In genomic region chr6:145756170-145756662, GRCh38 we compare ENCODE assay signal across 12 cellular contexts. TPM values are rescaled to one million over a fixed set of nuclear protein-coding genes. Genes with fewer than 3 reads are reported as not detected.
DNase-seq lines count a peak whose midpoint lies in the region; ATAC-seq and TF ChIP-seq lines count a peak whose summit lies in the region.
"Had no signal": no experiment of that assay in that cellular context is flagged by ENCODE, and none has a peak within 500 bp of the region (broad histone marks: within the 10 kb centered on the region; RNA-seq: fewer than 3 reads in every experiment).

No MANE protein-coding gene starts in this region.

- H4K20me1 ChIP-seq in PC-3 (ENCODE audit: low read length), result no peaks in the 10 kb centered on the region
- H4K20me1 ChIP-seq: BLaER1 had no signal

- H3K9me2 ChIP-seq in PC-3 (replicated peaks; ENCODE audit: low read length), result no peaks in the 10 kb centered on the region

- H3K36me3 ChIP-seq in PC-3 (ENCODE audit: low read depth, low read length), result no peaks in the 10 kb centered on the region
- H3K36me3 ChIP-seq: BLaER1 had no signal

- H3K27ac ChIP-seq in PC-3 (ENCODE audit: low read length), result no peak overlapping the region
- H3K27ac ChIP-seq: BLaER1 had no signal

- H3K27me3 ChIP-seq in PC-3 (ENCODE audit: low read length), result no peaks in the 10 kb centered on the region
- H3K27me3 ChIP-seq: BLaER1 had no signal

- no peak for TF ChIP-seq CTCF in PC-3 (conservative IDR thresholded peaks at IDR 0.05; ENCODE audit: low read depth, low read length)
- no peak for TF ChIP-seq CTCF in type B pancreatic cell (conservative IDR thresholded peaks at IDR 0.05)
- no peak for TF ChIP-seq CTCF in glutamatergic neuron (IDR thresholded peaks at IDR 0.05; ENCODE audit: partially characterized antibody, unreplicated experiment)

- CTCF ChIA-PET in PC-3 (lab: Charles Lee), result no interaction called here

- intact Hi-C loops in PC-3 (cut with micrococcal nuclease), result no loop called here

- H3K27ac Mint-ChIP-seq in type B pancreatic cell (peak overlapping the region; percentile 61), glutamatergic neuron (ENCODE audit: unreplicated experiment) (no peak overlapping the region)
- H3K27ac Mint-ChIP-seq: effector memory CD8-positive, alpha-beta T cell; progenitor cell of endocrine pancreas had no signal

- H3K27me3 Mint-ChIP-seq in type B pancreatic cell, result no peaks in the 10 kb centered on the region
- no peaks in the 10 kb centered on the region for H3K27me3 Mint-ChIP-seq in glutamatergic neuron (ENCODE audit: unreplicated experiment)
- H3K27me3 Mint-ChIP-seq: progenitor cell of endocrine pancreas had no signal

- no TSS peak for BruUV-seq in PC-3 (replicated peaks; lab: Mats Ljungman, UMichigan)

- POLR2A ChIA-PET in PC-3 (lab: Charles Lee; ENCODE audit: unreplicated experiment), result no interaction called here

- H3K4me3 Mint-ChIP-seq in type B pancreatic cell (no peak overlapping the region), glutamatergic neuron (ENCODE audit: unreplicated experiment) (no peak overlapping the region)
- H3K4me3 Mint-ChIP-seq: effector memory CD8-positive, alpha-beta T cell had no signal

- H2AFZ ChIP-seq in PC-3 (ENCODE audit: low read length), result no peak overlapping the region

- DNase-seq in NCI-H2107 treated with DMSO at 0.1 percent for 48 hours (lab: John Stamatoyannopoulos, UW; ENCODE audit: unreplicated experiment) (peak; percentile 37), NCI-H2107 (lab: John Stamatoyannopoulos, UW) (no peak), PC-3 (peak; percentile 53), fibroblast of peridontal ligament (ENCODE audit: extremely low read depth) (peak; percentile 98), type B pancreatic cell (ENCODE audit: extremely low spot score, unreplicated experiment) (no peak), glutamatergic neuron (no peak)
- DNase-seq: effector memory CD8-positive, alpha-beta T cell; NCI-H1092 had no signal

- peaks cover 5% of the 10 kb centered on the region for H3K36me3 Mint-ChIP-seq in type B pancreatic cell
- no peaks in the 10 kb centered on the region for H3K36me3 Mint-ChIP-seq in glutamatergic neuron (ENCODE audit: unreplicated experiment)

- no peak overlapping the region for H3K4me2 ChIP-seq in PC-3 (ENCODE audit: low read length)
- H3K4me2 ChIP-seq: BLaER1 had no signal

- no peaks in the 10 kb centered on the region for H3F3A ChIP-seq in PC-3 (ENCODE audit: low read length, unreplicated experiment)

- ATAC-seq in PC-3 (no peak), HG03442 (IDR thresholded peaks at IDR 0.05; ENCODE audit: unreplicated experiment) (no peak), HG03159 (IDR thresholded peaks at IDR 0.05; ENCODE audit: unreplicated experiment) (no peak)
- ATAC-seq: effector memory CD8-positive, alpha-beta T cell had no signal

- H3K9me3 ChIP-seq in PC-3 (ENCODE audit: low read length), result no peaks in the 10 kb centered on the region
- H3K9me3 ChIP-seq: BLaER1 had no signal

- no peak overlapping the region for H3K4me3 ChIP-seq in PC-3 (ENCODE audit: low read length)
- H3K4me3 ChIP-seq: BLaER1 had no signal

- H3K4me1 Mint-ChIP-seq in type B pancreatic cell (ENCODE audit: unreplicated experiment) (peaks cover 6% of the 10 kb centered on the region), glutamatergic neuron (ENCODE audit: low read depth, unreplicated experiment) (no peaks in the 10 kb centered on the region)

- no peaks in the 10 kb centered on the region for H3K79me2 ChIP-seq in PC-3 (ENCODE audit: low read length)

- no peak overlapping the region for H3K9ac ChIP-seq in PC-3 (ENCODE audit: low read length)
- H3K9ac ChIP-seq: BLaER1 had no signal

- no peaks in the 10 kb centered on the region for H3K4me1 ChIP-seq in PC-3 (ENCODE audit: insufficient read depth, low read length)

- peaks cover 7% of the 10 kb centered on the region for H3K9me3 Mint-ChIP-seq in type B pancreatic cell
- no peaks in the 10 kb centered on the region for H3K9me3 Mint-ChIP-seq in glutamatergic neuron (ENCODE audit: unreplicated experiment)
- H3K9me3 Mint-ChIP-seq: effector memory CD8-positive, alpha-beta T cell had no signal

RNA-seq across cellular contexts. Expression of gene EPM2A, which starts 20.9 kb away (rescaled TPM):
- total RNA-seq in PC-3 (2014; rRNA removed) (2.9 and 4.0 TPM in 2 replicates), type B pancreatic cell (ENCODE audit: low replicate concordance) (6.0 and 7.5 TPM in 2 replicates), glutamatergic neuron (ENCODE audit: unreplicated experiment) (15.5 TPM)

RNA-seq across cellular contexts. Expression of gene FBXO30, which starts 58.4 kb away (rescaled TPM):
- total RNA-seq in PC-3 (2014; rRNA removed), result 2.5 and 3.1 TPM in 2 replicates
- 8.3 and 11.6 TPM in 2 replicates for total RNA-seq in type B pancreatic cell (ENCODE audit: low replicate concordance)
- 12.1 TPM for total RNA-seq in glutamatergic neuron (ENCODE audit: unreplicated experiment)

Comparison
In these comparisons a context has a peak if more than half of its experiments do, and no peak if none do; other contexts are left out.
1. DNase-seq: peak in NCI-H2107 treated with DMSO at 0.1 percent for 48 hours (single experiment), PC-3 (single experiment) and fibroblast of peridontal ligament (single experiment); none in NCI-H2107 (single experiment), type B pancreatic cell (single experiment) and glutamatergic neuron (single experiment).